14 cellular contexts compared by ENCODE assay signal in the genomic region with DNA sequence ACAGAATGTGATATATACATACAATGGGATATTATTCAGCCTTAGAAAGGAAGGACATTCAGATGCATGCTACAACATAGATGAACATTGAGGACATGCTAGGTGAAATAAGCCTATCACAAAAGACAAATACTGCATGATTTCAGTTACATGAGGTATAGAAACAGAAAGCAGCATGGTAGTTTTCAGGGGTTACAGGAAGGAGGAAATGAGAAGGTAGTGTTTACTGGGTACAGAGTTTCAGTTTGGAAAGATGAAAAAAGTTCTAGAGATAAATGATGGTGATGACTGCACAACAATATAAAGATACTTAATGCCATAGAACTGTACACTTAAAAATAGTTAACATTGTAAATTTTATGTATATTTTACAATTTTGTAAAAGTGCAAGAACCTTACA.
DNase-seq lines count a peak whose midpoint lies in the region; ATAC-seq lines count a peak whose summit lies in the region.
"Had no signal": no experiment of that assay in that cellular context is flagged by ENCODE, and none has a peak within 500 bp of the region (broad histone marks: within the 10 kb centered on the region; RNA-seq: fewer than 3 reads in every experiment).

No MANE protein-coding gene starts in this region.

- H2BK12ac ChIP-seq in trophoblast cell (ENCODE audit: low read length), result no peak overlapping the region

- H3K36me3 ChIP-seq in trophoblast cell (ENCODE audit: control insufficient read depth in 1 of 2, insufficient read depth in 2 of 2, low read length in 2 of 2), result no peaks in the 10 kb centered on the region
- H3K36me3 ChIP-seq: left lung, pancreas had no signal

- no peaks in the 10 kb centered on the region for H3K4me1 ChIP-seq in trophoblast cell (ENCODE audit: control insufficient read depth in 1 of 2, insufficient read depth in 2 of 2, low read length in 2 of 2)
- H3K4me1 ChIP-seq: left lung, pancreas had no signal

- no peaks in the 10 kb centered on the region for H3K27me3 ChIP-seq in trophoblast cell (ENCODE audit: insufficient read depth, low read length)
- H3K27me3 ChIP-seq: hepatocyte, left lung, pancreas had no signal

- H4K8ac ChIP-seq in trophoblast cell (ENCODE audit: low read depth, low read length), result no peak overlapping the region

- H3K79me1 ChIP-seq in trophoblast cell (ENCODE audit: low read length), result no peaks in the 10 kb centered on the region

- H2BK5ac ChIP-seq in trophoblast cell (ENCODE audit: low read depth, low read length, poor library complexity), result no peak overlapping the region

- ATAC-seq in GM18498 (IDR thresholded peaks at IDR 0.05; ENCODE audit: unreplicated experiment) (peak; percentile 91), GM19395 (IDR thresholded peaks at IDR 0.05; ENCODE audit: unreplicated experiment) (peak; percentile 97), HG02588 (IDR thresholded peaks at IDR 0.05; ENCODE audit: unreplicated experiment) (peak; percentile 81), HG03457 (IDR thresholded peaks at IDR 0.05; ENCODE audit: unreplicated experiment) (peak; percentile 79), HG02759 (IDR thresholded peaks at IDR 0.05; ENCODE audit: unreplicated experiment) (no peak)
- ATAC-seq: pancreas had no signal

- no peak overlapping the region for H4K91ac ChIP-seq in trophoblast cell (ENCODE audit: low read depth, low read length)

- no peaks in the 10 kb centered on the region for H3K79me2 ChIP-seq in trophoblast cell (ENCODE audit: control insufficient read depth, insufficient read depth, low read length, poor library complexity)
- H3K79me2 ChIP-seq: hepatocyte had no signal

- H3K27ac ChIP-seq in trophoblast cell (ENCODE audit: low read depth, low read length), result no peak overlapping the region
- H3K27ac ChIP-seq: hepatocyte, left lung, pancreas had no signal

- no peak overlapping the region for H3K9ac ChIP-seq in trophoblast cell (ENCODE audit: low read length)

- no peak overlapping the region for H4K12ac ChIP-seq in trophoblast cell (ENCODE audit: low read depth, low read length)

- H2BK120ac ChIP-seq in trophoblast cell (ENCODE audit: insufficient read depth, low read length, poor library complexity), result no peak overlapping the region

- H3K9me3 ChIP-seq in trophoblast cell (ENCODE audit: insufficient read depth, low read depth, low read length), result peaks cover 2% of the 10 kb centered on the region
- H3K9me3 ChIP-seq: pancreas had no signal

- H3K4me3 ChIP-seq in trophoblast cell (ENCODE audit: low read depth, low read length), result no peak overlapping the region
- H3K4me3 ChIP-seq: hepatocyte, left lung, pancreas had no signal

- H3K4ac ChIP-seq in trophoblast cell (ENCODE audit: low read depth, low read length), result no peak overlapping the region

- DNase-seq in kidney tubule cell (ENCODE audit: low spot score) (no peak), trophoblast cell (no peak), DMS 273 (lab: John Stamatoyannopoulos, UW; ENCODE audit: unreplicated experiment) (no peak)
- DNase-seq: ACHN; left lung; MV-4-11; pancreas; stimulated activated CD4-positive, alpha-beta T cell treated with anti-CD3 and anti-CD28 coated beads, Interleukin-12 subunit alpha, Interleukin-12 subunit beta, amount 100 ng/mL, for 4 hours had no signal

- H3K18ac ChIP-seq in trophoblast cell (ENCODE audit: low read length), result no peak overlapping the region

- H2AK5ac ChIP-seq in trophoblast cell (ENCODE audit: low read length), result no peak overlapping the region

- no peak overlapping the region for H3K4me2 ChIP-seq in trophoblast cell (ENCODE audit: low read length)
- H3K4me2 ChIP-seq: hepatocyte had no signal

- no peak overlapping the region for H3K23ac ChIP-seq in trophoblast cell (ENCODE audit: low read length)

- H3K14ac ChIP-seq in trophoblast cell (ENCODE audit: low read length), result no peak overlapping the region

- H2AFZ ChIP-seq in trophoblast cell (ENCODE audit: insufficient read depth, low read length, poor library complexity), result no peak overlapping the region
- H2AFZ ChIP-seq: hepatocyte had no signal
